1 cellular context compared by ENCODE assay signal in the genomic region with DNA sequence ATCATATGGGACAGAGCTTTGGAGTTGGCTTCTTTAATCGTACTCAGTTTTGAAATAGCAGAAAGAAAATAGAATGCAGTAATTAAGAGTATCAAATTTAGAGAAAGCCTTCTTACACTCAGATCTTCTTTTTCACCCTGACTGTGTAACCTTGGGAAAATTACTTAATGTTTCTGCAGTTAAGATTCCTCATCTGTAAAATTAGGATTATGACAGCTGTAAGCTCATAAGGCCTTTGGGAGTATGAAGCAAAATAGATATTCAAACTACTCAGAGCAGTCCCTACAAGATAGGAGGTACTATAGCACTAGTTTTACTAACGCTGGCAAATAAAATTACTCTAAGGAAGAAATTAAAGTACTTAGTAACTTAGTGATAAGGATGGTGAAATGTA.
TF ChIP-seq lines count a peak whose summit lies in the region.

No MANE protein-coding gene starts in this region.

TF ChIP-seq in HepG2, 621 proteins besides CTCF, POLR2A, EP300 and RAD21:
- TF ChIP-seq, protein P1, sequence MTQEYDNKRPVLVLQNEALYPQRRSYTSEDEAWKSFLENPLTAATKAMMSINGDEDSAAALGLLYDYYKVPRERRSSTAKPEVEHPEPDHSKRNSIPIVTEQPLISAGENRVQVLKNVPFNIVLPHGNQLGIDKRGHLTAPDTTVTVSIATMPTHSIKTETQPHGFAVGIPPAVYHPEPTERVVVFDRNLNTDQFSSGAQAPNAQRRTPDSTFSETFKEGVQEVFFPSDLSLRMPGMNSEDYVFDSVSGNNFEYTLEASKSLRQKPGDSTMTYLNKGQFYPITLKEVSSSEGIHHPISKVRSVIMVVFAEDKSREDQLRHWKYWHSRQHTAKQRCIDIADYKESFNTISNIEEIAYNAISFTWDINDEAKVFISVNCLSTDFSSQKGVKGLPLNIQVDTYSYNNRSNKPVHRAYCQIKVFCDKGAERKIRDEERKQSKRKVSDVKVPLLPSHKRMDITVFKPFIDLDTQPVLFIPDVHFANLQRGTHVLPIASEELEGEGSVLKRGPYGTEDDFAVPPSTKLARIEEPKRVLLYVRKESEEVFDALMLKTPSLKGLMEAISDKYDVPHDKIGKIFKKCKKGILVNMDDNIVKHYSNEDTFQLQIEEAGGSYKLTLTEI (CRISPR knock-in tag; conservative IDR thresholded peaks at IDR 0.05), result no peak
- TF ChIP-seq ZNF224 (CRISPR knock-in tag; IDR thresholded peaks at IDR 0.05) (no peak), CREB1 (IDR thresholded peaks at IDR 0.05) (no peak), CREB1 (CRISPR knock-in tag; IDR thresholded peaks at IDR 0.05) (no peak), ZMYM3 (CRISPR knock-in tag; IDR thresholded peaks at IDR 0.05) (no peak), ZFP36 (IDR thresholded peaks at IDR 0.05; ENCODE audit: borderline replicate concordance, low read depth, low read length, partially characterized antibody) (no peak), YEATS4 (CRISPR knock-in tag; IDR thresholded peaks at IDR 0.05; ENCODE audit: borderline replicate concordance) (no peak), AGO2 (optimal IDR thresholded peaks at IDR 0.05; ENCODE audit: low read depth, low read length) (no peak), ZNF264 (CRISPR knock-in tag; IDR thresholded peaks at IDR 0.05) (no peak), CAMTA2 (CRISPR knock-in tag; IDR thresholded peaks at IDR 0.05; ENCODE audit: borderline replicate concordance) (no peak)
